ENCODE assay signal across 2 cellular contexts in the genomic region with DNA sequence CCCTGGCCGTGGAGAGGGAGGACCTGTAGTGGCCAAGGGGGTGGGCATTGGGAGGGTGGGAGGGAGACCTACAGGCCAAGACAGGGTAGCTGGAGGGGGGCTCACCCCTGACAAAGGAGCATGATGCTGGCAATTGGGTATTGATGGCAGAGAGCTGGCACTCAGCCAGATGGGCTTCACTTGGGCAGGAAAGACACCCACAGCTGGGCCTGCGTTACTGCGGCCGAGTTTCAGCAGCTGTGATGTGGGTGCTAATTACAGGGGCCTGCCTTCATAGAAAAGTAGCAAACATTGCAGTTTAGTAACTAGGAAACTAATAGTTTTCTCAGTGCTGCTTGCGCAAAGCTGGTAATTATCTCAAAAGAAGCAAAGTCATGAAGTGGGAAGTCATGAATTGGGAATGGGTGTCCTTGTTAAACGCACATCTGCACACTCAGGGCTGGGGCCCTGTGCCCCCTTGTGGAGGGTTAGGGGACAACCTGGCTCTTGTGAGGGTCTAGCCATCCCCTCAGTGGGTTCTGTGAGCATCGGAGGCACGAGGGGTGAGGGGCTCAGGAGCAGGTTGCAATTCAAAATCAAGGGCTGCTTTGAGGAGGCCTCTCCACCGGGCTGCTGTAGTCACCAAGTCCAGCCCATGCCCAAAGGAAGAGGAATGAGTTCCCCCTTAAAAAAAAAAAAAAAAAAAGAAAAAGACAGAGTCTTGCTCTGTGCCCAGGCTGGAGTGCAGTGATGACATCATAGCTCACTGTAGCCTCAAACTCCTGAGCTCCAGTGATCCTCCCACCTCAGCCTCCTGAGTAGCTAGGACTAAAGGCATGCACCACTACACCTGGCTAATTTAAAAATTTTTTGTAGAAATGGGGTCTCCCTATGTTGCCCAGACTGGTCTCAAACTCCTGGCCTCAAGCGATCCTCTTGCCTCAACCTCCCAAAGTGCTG.
TF ChIP-seq lines count a peak whose summit lies in the region.

No MANE protein-coding gene starts in this region.

TF ChIP-seq in SK-N-SH, 30 proteins besides CTCF, POLR2A, EP300 and RAD21:
- TF ChIP-seq GATA2 (CRISPR knock-in tag; IDR thresholded peaks at IDR 0.05) = no peak
- 0 out of 2 replicates have a peak, but pooled peaks have one; percentile 15 for TF ChIP-seq POLR2AphosphoS5 (IDR thresholded peaks at IDR 0.05; ENCODE audit: low read depth, low read length)
TF ChIP-seq in SK-N-SH: peak in this region for 1.

TF ChIP-seq in SK-N-SH treated with all-trans-retinoic acid at 6 μM for 48 hours, 23 proteins besides CTCF, POLR2A, EP300 and RAD21:
- no peak for TF ChIP-seq CSDC2 (CRISPR knock-in tag; IDR thresholded peaks at IDR 0.05)
- TF ChIP-seq, protein P1, sequence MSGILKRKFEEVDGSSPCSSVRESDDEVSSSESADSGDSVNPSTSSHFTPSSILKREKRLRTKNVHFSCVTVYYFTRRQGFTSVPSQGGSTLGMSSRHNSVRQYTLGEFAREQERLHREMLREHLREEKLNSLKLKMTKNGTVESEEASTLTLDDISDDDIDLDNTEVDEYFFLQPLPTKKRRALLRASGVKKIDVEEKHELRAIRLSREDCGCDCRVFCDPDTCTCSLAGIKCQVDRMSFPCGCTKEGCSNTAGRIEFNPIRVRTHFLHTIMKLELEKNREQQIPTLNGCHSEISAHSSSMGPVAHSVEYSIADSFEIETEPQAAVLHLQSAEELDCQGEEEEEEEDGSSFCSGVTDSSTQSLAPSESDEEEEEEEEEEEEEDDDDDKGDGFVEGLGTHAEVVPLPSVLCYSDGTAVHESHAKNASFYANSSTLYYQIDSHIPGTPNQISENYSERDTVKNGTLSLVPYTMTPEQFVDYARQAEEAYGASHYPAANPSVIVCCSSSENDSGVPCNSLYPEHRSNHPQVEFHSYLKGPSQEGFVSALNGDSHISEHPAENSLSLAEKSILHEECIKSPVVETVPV (CRISPR knock-in tag; IDR thresholded peaks at IDR 0.05) = no peak
TF ChIP-seq in SK-N-SH treated with all-trans-retinoic acid at 6 μM for 48 hours: peak in this region for 0.
